Comparison of ENCODE assay signal across 15 cellular contexts in the genomic region with DNA sequence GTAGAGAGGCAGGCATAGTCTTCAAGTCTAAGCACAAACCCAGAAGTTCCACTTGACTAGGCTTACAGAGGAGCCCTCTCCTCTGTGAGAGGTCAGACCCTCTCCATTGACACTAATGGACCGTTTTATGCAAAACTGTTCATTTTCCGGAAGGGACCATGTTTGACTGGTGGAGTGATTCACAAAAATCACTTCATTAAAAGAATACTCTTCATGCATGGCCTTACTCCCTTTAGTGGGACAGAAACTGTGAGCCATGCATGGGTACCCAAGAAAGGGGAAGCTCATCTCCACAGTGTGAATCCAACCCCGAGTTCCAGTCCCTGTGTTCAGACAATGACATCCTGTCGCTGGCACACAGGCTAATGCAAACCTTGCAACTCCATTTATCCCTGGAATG.
DNase-seq lines count a peak whose midpoint lies in the region; ATAC-seq lines count a peak whose summit lies in the region.
"Had no signal": no experiment of that assay in that cellular context is flagged by ENCODE, and none has a peak within 500 bp of the region (broad histone marks: within the 10 kb centered on the region; RNA-seq: fewer than 3 reads in every experiment).

No MANE protein-coding gene starts in this region.

- no peak overlapping the region for H3K27ac Mint-ChIP-seq in T-helper 17 cell
- H3K27ac Mint-ChIP-seq: activated T-helper 17 cell treated with anti-CD3 and anti-CD28 coated beads, Interleukin-2, amount 50 U/mL, for 72 hours; T-cell had no signal

- DNase-seq in T-helper 17 cell (no peak), NCI-H1436 treated with DMSO at 0.1 percent for 48 hours (lab: John Stamatoyannopoulos, UW) (no peak), NCI-H187 (lab: John Stamatoyannopoulos, UW) (no peak), hepatic stellate cell (ENCODE audit: low spot score) (no peak)
- DNase-seq in activated T-cell treated with anti-CD3 and anti-CD28 coated beads, Interleukin-2, amount 50 U/mL, for 48 hours, result no peak
- DNase-seq: activated CD4-positive, alpha-beta T cell treated with anti-CD3 and anti-CD28 coated beads for 4 hours; DND-41; dorsolateral prefrontal cortex; GM23248; NCI-H2171 treated with DMSO at 0.1 percent for 48 hours; T-cell had no signal

- H3K4me3 Mint-ChIP-seq in T-helper 17 cell, result no peak overlapping the region
- H3K4me3 Mint-ChIP-seq: activated T-helper 17 cell treated with anti-CD3 and anti-CD28 coated beads, Interleukin-2, amount 50 U/mL, for 72 hours; T-cell had no signal

- peaks cover 1% of the 10 kb centered on the region for H3K4me1 Mint-ChIP-seq in T-helper 17 cell
- H3K4me1 Mint-ChIP-seq: activated T-helper 17 cell treated with anti-CD3 and anti-CD28 coated beads, Interleukin-2, amount 50 U/mL, for 72 hours had no signal

- no peaks in the 10 kb centered on the region for H3K9me3 ChIP-seq in T-helper 17 cell (ENCODE audit: control insufficient read depth, low read length, poor library complexity, severe bottlenecking)

- ATAC-seq in GM18499 (IDR thresholded peaks at IDR 0.05; ENCODE audit: insufficient read depth, unreplicated experiment), result peak; percentile 41
- peak; percentile 71 for ATAC-seq in GM21390 (IDR thresholded peaks at IDR 0.05; ENCODE audit: unreplicated experiment)
- ATAC-seq in HG03060 (IDR thresholded peaks at IDR 0.05; ENCODE audit: low read depth, unreplicated experiment), result peak; percentile 50
- ATAC-seq in T-helper 17 cell, result peak; percentile 60
- ATAC-seq: activated T-helper 17 cell treated with anti-CD3 and anti-CD28 coated beads, Interleukin-2, amount 50 U/mL, for 72 hours; T-cell had no signal

- H3K27me3 Mint-ChIP-seq in T-helper 17 cell, result peaks cover 34% of the 10 kb centered on the region

- H3K36me3 Mint-ChIP-seq in T-helper 17 cell (ENCODE audit: low read depth), result no peaks in the 10 kb centered on the region
- H3K36me3 Mint-ChIP-seq: T-cell had no signal
